Comparison of ENCODE assay signal across 8 cellular contexts in the genomic region with DNA sequence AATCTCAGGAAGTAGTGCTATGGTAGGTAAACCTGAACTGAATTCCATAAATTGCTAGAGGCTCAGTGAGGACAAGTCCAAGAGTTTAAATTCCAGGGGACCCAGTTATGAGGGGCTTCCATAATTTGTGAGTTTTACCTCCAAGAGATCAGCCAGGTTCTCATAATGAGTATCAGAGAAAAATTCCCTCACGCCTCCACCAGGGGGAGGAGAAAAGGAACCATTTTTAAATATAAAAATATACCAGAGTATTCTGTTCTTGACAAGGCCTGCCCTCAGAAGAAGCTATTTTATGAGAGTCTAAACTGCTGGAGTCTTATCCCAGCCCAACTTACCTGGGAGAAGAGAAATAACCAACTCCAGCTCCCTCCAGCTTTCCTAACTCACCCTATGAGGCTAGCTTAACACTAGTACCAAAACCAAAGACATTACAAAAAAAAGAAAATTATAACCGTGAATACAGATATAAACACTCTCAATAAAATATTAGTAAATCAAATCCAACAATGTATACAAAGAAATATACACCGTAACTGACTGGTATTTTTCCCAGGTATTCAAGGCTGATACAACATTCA.
DNase-seq lines count a peak whose midpoint lies in the region; TF ChIP-seq lines count a peak whose summit lies in the region.

No MANE protein-coding gene starts in this region.

- CTCF ChIA-PET in activated CD4-positive, alpha-beta memory T cell treated with anti-CD3 and anti-CD28 coated beads, Interleukin-2, amount 10 ng/mL, durations not matched to agents 7 days and 5 days (lab: Charles Lee): interaction anchor here (2.0 to 3.1 kb wide), 2 partner anchors 173 to 178 kb away, joined by 10 to 14 read pairs; no protein-coding TSS in a partner anchor

- no peaks in the 10 kb centered on the region for H3K4me1 Mint-ChIP-seq in activated CD4-positive, alpha-beta T cell treated with anti-CD3 and anti-CD28 coated beads, Interleukin-2, amount 10 ng/mL, durations not matched to agents 24 days and 14 days
- H3K4me1 Mint-ChIP-seq in type B pancreatic cell (ENCODE audit: unreplicated experiment): peaks cover 4% of the 10 kb centered on the region
- no peaks in the 10 kb centered on the region for H3K4me1 Mint-ChIP-seq in activated CD4-positive, alpha-beta memory T cell treated with anti-CD3 and anti-CD28 coated beads, Interleukin-2, amount 10 ng/mL, durations not matched to agents 7 days and 5 days

- peak; percentile 73 for TF ChIP-seq CTCF in type B pancreatic cell (conservative IDR thresholded peaks at IDR 0.05)

- H3K9me3 Mint-ChIP-seq in activated CD4-positive, alpha-beta T cell treated with anti-CD3 and anti-CD28 coated beads, Interleukin-2, amount 10 ng/mL, durations not matched to agents 24 days and 14 days: no peaks in the 10 kb centered on the region
- peaks cover 13% of the 10 kb centered on the region for H3K9me3 Mint-ChIP-seq in type B pancreatic cell
- H3K9me3 Mint-ChIP-seq in activated CD4-positive, alpha-beta memory T cell treated with anti-CD3 and anti-CD28 coated beads, Interleukin-2, amount 10 ng/mL, durations not matched to agents 7 days and 5 days: no peaks in the 10 kb centered on the region

- intact Hi-C loops in activated CD4-positive, alpha-beta T cell treated with anti-CD3 and anti-CD28 coated beads, Interleukin-2, amount 10 ng/mL, durations not matched to agents 24 days and 14 days (cut with micrococcal nuclease): loop anchor here (5.0 kb wide), 1 partner anchor 171 kb away; no protein-coding TSS in a partner anchor

- peak; percentile 53 for DNase-seq in activated CD4-positive, alpha-beta T cell treated with anti-CD3 and anti-CD28 coated beads, Interleukin-2, amount 10 ng/mL, durations not matched to agents 24 days and 14 days
- DNase-seq in activated CD4-positive, alpha-beta T cell treated with anti-CD3 and anti-CD28 coated beads, Interleukin-2, amount 50 U/mL, for 1 hour: no peak
- DNase-seq in M059J (ENCODE audit: low read depth) (peak; percentile 15), dermis blood vessel endothelial cell (peak; percentile 19), type B pancreatic cell (ENCODE audit: extremely low spot score, unreplicated experiment) (no peak), activated gamma-delta T cell treated with Interleukin-2 at 50 U/mL for 16 hours (no peak), NCI-H510A (lab: John Stamatoyannopoulos, UW) (no peak)
- no peak for DNase-seq in activated CD4-positive, alpha-beta memory T cell treated with anti-CD3 and anti-CD28 coated beads, Interleukin-2, amount 10 ng/mL, durations not matched to agents 7 days and 5 days

- no peaks in the 10 kb centered on the region for H3K27me3 Mint-ChIP-seq in activated CD4-positive, alpha-beta T cell treated with anti-CD3 and anti-CD28 coated beads, Interleukin-2, amount 10 ng/mL, durations not matched to agents 24 days and 14 days
- H3K27me3 Mint-ChIP-seq in type B pancreatic cell: no peaks in the 10 kb centered on the region
- H3K27me3 Mint-ChIP-seq in activated CD4-positive, alpha-beta memory T cell treated with anti-CD3 and anti-CD28 coated beads, Interleukin-2, amount 10 ng/mL, durations not matched to agents 7 days and 5 days: no peaks in the 10 kb centered on the region

- H3K36me3 Mint-ChIP-seq in activated CD4-positive, alpha-beta T cell treated with anti-CD3 and anti-CD28 coated beads, Interleukin-2, amount 10 ng/mL, durations not matched to agents 24 days and 14 days (ENCODE audit: low read depth): no peaks in the 10 kb centered on the region
- no peaks in the 10 kb centered on the region for H3K36me3 Mint-ChIP-seq in type B pancreatic cell
- H3K36me3 Mint-ChIP-seq in activated CD4-positive, alpha-beta memory T cell treated with anti-CD3 and anti-CD28 coated beads, Interleukin-2, amount 10 ng/mL, durations not matched to agents 7 days and 5 days (ENCODE audit: low read depth): no peaks in the 10 kb centered on the region

- POLR2A ChIA-PET in activated CD4-positive, alpha-beta memory T cell treated with anti-CD3 and anti-CD28 coated beads, Interleukin-2, amount 10 ng/mL, durations not matched to agents 7 days and 5 days (lab: Charles Lee): no interaction called here

- H3K27ac Mint-ChIP-seq in activated CD4-positive, alpha-beta T cell treated with anti-CD3 and anti-CD28 coated beads, Interleukin-2, amount 10 ng/mL, durations not matched to agents 24 days and 14 days: no peak overlapping the region
- no peak overlapping the region for H3K27ac Mint-ChIP-seq in type B pancreatic cell
- H3K27ac Mint-ChIP-seq in activated CD4-positive, alpha-beta memory T cell treated with anti-CD3 and anti-CD28 coated beads, Interleukin-2, amount 10 ng/mL, durations not matched to agents 7 days and 5 days: no peak overlapping the region

- H3K4me3 Mint-ChIP-seq in activated CD4-positive, alpha-beta T cell treated with anti-CD3 and anti-CD28 coated beads, Interleukin-2, amount 10 ng/mL, durations not matched to agents 24 days and 14 days: no peak overlapping the region
- H3K4me3 Mint-ChIP-seq in type B pancreatic cell: no peak overlapping the region
- H3K4me3 Mint-ChIP-seq in activated CD4-positive, alpha-beta memory T cell treated with anti-CD3 and anti-CD28 coated beads, Interleukin-2, amount 10 ng/mL, durations not matched to agents 7 days and 5 days: no peak overlapping the region

Comparison
In these comparisons a context has a peak if more than half of its experiments do, and no peak if none do; other contexts are left out.
1. DNase-seq: peak in activated CD4-positive, alpha-beta T cell treated with anti-CD3 and anti-CD28 coated beads, Interleukin-2, amount 10 ng/mL, durations not matched to agents 24 days and 14 days (single experiment), M059J (single experiment) and dermis blood vessel endothelial cell (single experiment); none in activated CD4-positive, alpha-beta T cell treated with anti-CD3 and anti-CD28 coated beads, Interleukin-2, amount 50 U/mL, for 1 hour (single experiment), type B pancreatic cell (single experiment), activated gamma-delta T cell treated with Interleukin-2 at 50 U/mL for 16 hours (single experiment), NCI-H510A (single experiment) and activated CD4-positive, alpha-beta memory T cell treated with anti-CD3 and anti-CD28 coated beads, Interleukin-2, amount 10 ng/mL, durations not matched to agents 7 days and 5 days (single experiment).